In genomic region chr11:96187779-96188624, GRCh38 we compare ENCODE assay signal across 8 cellular contexts.
A peak's percentile ranks its signal among the peaks of the same experiment; 100 is the strongest.
DNase-seq lines count a peak whose midpoint lies in the region; ATAC-seq lines count a peak whose summit lies in the region.

No MANE protein-coding gene starts in this region.

- H3K4me1 ChIP-seq in adipocyte (ENCODE audit: control insufficient read depth, insufficient read depth, low read length): peaks cover 33% of the 10 kb centered on the region
- peaks cover 9% of the 10 kb centered on the region for H3K4me1 ChIP-seq in effector memory CD4-positive, alpha-beta T cell (ENCODE audit: control insufficient read depth, insufficient read depth, low read length, poor library complexity, severe bottlenecking)
- peaks cover 12% of the 10 kb centered on the region for H3K4me1 ChIP-seq in Karpas-422 (ENCODE audit: low read length)

- H3K27ac ChIP-seq in effector memory CD4-positive, alpha-beta T cell (ENCODE audit: insufficient read depth, low read length, poor library complexity, severe bottlenecking): no peak overlapping the region
- no peak overlapping the region for H3K27ac ChIP-seq in Karpas-422 (ENCODE audit: low read length)

- no peaks in the 10 kb centered on the region for H3K79me2 ChIP-seq in Karpas-422 (ENCODE audit: low read length)

- H2AFZ ChIP-seq in Karpas-422 (ENCODE audit: low read length): no peak overlapping the region

- H3K4me2 ChIP-seq in Karpas-422 (ENCODE audit: low read depth, low read length, poor library complexity, severe bottlenecking): no peak overlapping the region

- no peak for ATAC-seq in GM19351 (IDR thresholded peaks at IDR 0.05; ENCODE audit: unreplicated experiment)

- no peaks in the 10 kb centered on the region for H3K9me3 ChIP-seq in adipocyte (ENCODE audit: control insufficient read depth, low read length)
- no peaks in the 10 kb centered on the region for H3K9me3 ChIP-seq in effector memory CD4-positive, alpha-beta T cell (ENCODE audit: control insufficient read depth, low read length)
- no peaks in the 10 kb centered on the region for H3K9me3 ChIP-seq in Karpas-422 (ENCODE audit: low read length)

- H3K36me3 ChIP-seq in adipocyte (ENCODE audit: control insufficient read depth, insufficient read depth, low read length, severe bottlenecking) (no peaks in the 10 kb centered on the region), Karpas-422 (ENCODE audit: insufficient read depth, low read length) (no peaks in the 10 kb centered on the region)
- H3K36me3 ChIP-seq in effector memory CD4-positive, alpha-beta T cell (ENCODE audit: control insufficient read depth, insufficient read depth, low read length): no peaks in the 10 kb centered on the region

- peak; percentile 55 for DNase-seq in stimulated activated CD4-positive, alpha-beta T cell treated with anti-CD3 and anti-CD28 coated beads, Interleukin-1b, Interleukin-23, amount 100 ng/mL, for 48 hours
- no peak for DNase-seq in stimulated activated CD4-positive, alpha-beta T cell treated with anti-CD3 and anti-CD28 coated beads, Interleukin-2, amount 100 ng/mL, for 48 hours
- DNase-seq in adipocyte (ENCODE audit: low read depth) (peak; percentile 83), kidney tubule cell (ENCODE audit: low spot score) (peak; percentile 88), Karpas-422 (no peak)
- no peak for DNase-seq in effector memory CD4-positive, alpha-beta T cell
- no peak for DNase-seq in stimulated activated CD4-positive, alpha-beta T cell treated with anti-CD3 and anti-CD28 coated beads, Interleukin-4, amount 100 ng/mL, for 4 hours

- H3K9me2 ChIP-seq in Karpas-422 (replicated peaks; ENCODE audit: insufficient read depth, low read length): no peaks in the 10 kb centered on the region

- no peaks in the 10 kb centered on the region for H4K20me1 ChIP-seq in Karpas-422 (ENCODE audit: insufficient read depth, low read depth, low read length)

- H3K9ac ChIP-seq in adipocyte (ENCODE audit: low read length) (peak overlapping the region; percentile 62), Karpas-422 (ENCODE audit: low read length) (no peak overlapping the region)

- H3K27me3 ChIP-seq in adipocyte (replicated peaks; ENCODE audit: control insufficient read depth, insufficient read depth, low read length): no peaks in the 10 kb centered on the region
- H3K27me3 ChIP-seq in effector memory CD4-positive, alpha-beta T cell (replicated peaks; ENCODE audit: control insufficient read depth, insufficient read depth, low read length, poor library complexity, severe bottlenecking): no peaks in the 10 kb centered on the region
- H3K27me3 ChIP-seq in Karpas-422 (ENCODE audit: low read length): no peaks in the 10 kb centered on the region

- H3K4me3 ChIP-seq in adipocyte (ENCODE audit: low read length): peak overlapping the region; percentile 23
- H3K4me3 ChIP-seq in effector memory CD4-positive, alpha-beta T cell (ENCODE audit: insufficient read depth, low read depth, low read length, poor library complexity, severe bottlenecking): no peak overlapping the region
- H3K4me3 ChIP-seq in Karpas-422 (ENCODE audit: low read length): no peak overlapping the region

Comparison
In these comparisons a context has a peak if more than half of its experiments do, and no peak if none do; other contexts are left out.
1. DNase-seq: peak in stimulated activated CD4-positive, alpha-beta T cell treated with anti-CD3 and anti-CD28 coated beads, Interleukin-1b, Interleukin-23, amount 100 ng/mL, for 48 hours (single experiment), adipocyte (single experiment) and kidney tubule cell (single experiment); none in stimulated activated CD4-positive, alpha-beta T cell treated with anti-CD3 and anti-CD28 coated beads, Interleukin-2, amount 100 ng/mL, for 48 hours (0 of 2), effector memory CD4-positive, alpha-beta T cell (0 of 3), Karpas-422 (single experiment) and stimulated activated CD4-positive, alpha-beta T cell treated with anti-CD3 and anti-CD28 coated beads, Interleukin-4, amount 100 ng/mL, for 4 hours (0 of 2).